Comparison of ENCODE assay signal across 22 cellular contexts in the genomic region with DNA sequence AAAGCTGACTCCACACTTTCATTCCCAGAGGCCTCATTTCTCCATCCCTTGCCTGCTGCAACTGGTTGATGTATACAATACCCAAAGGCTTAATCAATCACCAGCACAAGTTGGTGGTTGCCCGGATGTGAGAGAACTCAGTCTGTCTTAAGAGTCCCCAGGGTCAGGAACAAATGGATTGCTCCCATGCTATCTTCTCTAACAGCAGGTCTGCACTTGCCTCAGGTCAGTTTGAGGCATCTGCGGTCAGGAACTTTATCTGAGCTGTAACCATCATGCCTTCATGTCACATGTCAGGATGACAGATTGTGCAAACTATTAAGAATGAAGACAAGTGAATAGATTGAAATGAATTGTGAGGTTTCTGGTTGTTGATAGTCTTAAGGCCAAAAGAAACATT. TPM values are rescaled to one million over a fixed set of nuclear protein-coding genes. Genes with fewer than 3 reads are reported as not detected.
"Had no signal": no experiment of that assay in that cellular context is flagged by ENCODE, and none has a peak within 500 bp of the region (broad histone marks: within the 10 kb centered on the region; RNA-seq: fewer than 3 reads in every experiment).

No MANE protein-coding gene starts in this region.

- H3K27ac Mint-ChIP-seq: activated CD8-positive, alpha-beta memory T cell treated with anti-CD3 and anti-CD28 coated beads, Interleukin-2, amount 10 ng/mL, durations not matched to agents 7 days and 5 days; activated naive CD4-positive, alpha-beta T cell treated with anti-CD3 and anti-CD28 coated beads, Interleukin-2, amount 50 U/mL, for 24 hours; activated T-cell treated with anti-CD3 and anti-CD28 coated beads, Interleukin-2, amount 50 U/mL, for 24 hours; dendritic cell treated with granulocyte-macrophage colony-stimulating factor and Interleukin-4, amounts not matched to agents 40 ng/mL and 50 ng/mL, for 4 days; endodermal cell; naive B cell had no signal

- DNase-seq: activated CD4-positive, alpha-beta T cell treated with anti-CD3 and anti-CD28 coated beads, Interleukin-2, amount 50 U/mL, for 4 hours; activated CD4-positive, CD25-positive, alpha-beta regulatory T cell treated with anti-CD3 and anti-CD28 coated beads, Interleukin-2, amount 50 U/mL, for 72 hours; activated CD8-positive, alpha-beta memory T cell treated with anti-CD3 and anti-CD28 coated beads, Interleukin-2, amount 10 ng/mL, durations not matched to agents 7 days and 5 days; activated effector memory CD4-positive, alpha-beta T cell treated with Interleukin-2 at 50 U/mL for 16 hours; activated T-cell treated with anti-CD3 and anti-CD28 coated beads, Interleukin-2, amount 50 U/mL, for 24 hours; endodermal cell; hypothalamus; left cardiac atrium; naive B cell; nucleus accumbens; right lobe of liver; stimulated activated CD4-positive, alpha-beta T cell treated with anti-CD3 and anti-CD28 coated beads, Interleukin-2, amount 100 ng/mL, for 24 hours; stimulated activated naive CD4-positive, alpha-beta T cell treated with Interleukin-2 at 50 U/mL for 16 hours had no signal

- H3K27me3 Mint-ChIP-seq: activated CD8-positive, alpha-beta memory T cell treated with anti-CD3 and anti-CD28 coated beads, Interleukin-2, amount 10 ng/mL, durations not matched to agents 7 days and 5 days; activated naive CD4-positive, alpha-beta T cell treated with anti-CD3 and anti-CD28 coated beads, Interleukin-2, amount 50 U/mL, for 24 hours; activated T-cell treated with anti-CD3 and anti-CD28 coated beads, Interleukin-2, amount 50 U/mL, for 24 hours; central memory CD8-positive, alpha-beta T cell; dendritic cell treated with granulocyte-macrophage colony-stimulating factor and Interleukin-4, amounts not matched to agents 40 ng/mL and 50 ng/mL, for 4 days had no signal

- H3K9me3 ChIP-seq: prostate gland, right lobe of liver had no signal

- H3K27ac ChIP-seq: prostate gland, right lobe of liver had no signal

- H3K9me3 Mint-ChIP-seq: activated naive CD4-positive, alpha-beta T cell treated with anti-CD3 and anti-CD28 coated beads, Interleukin-2, amount 50 U/mL, for 24 hours; activated T-cell treated with anti-CD3 and anti-CD28 coated beads, Interleukin-2, amount 50 U/mL, for 24 hours; central memory CD8-positive, alpha-beta T cell; dendritic cell treated with granulocyte-macrophage colony-stimulating factor and Interleukin-4, amounts not matched to agents 40 ng/mL and 50 ng/mL, for 4 days; endodermal cell; naive B cell had no signal

- H3K36me3 Mint-ChIP-seq: activated CD8-positive, alpha-beta memory T cell treated with anti-CD3 and anti-CD28 coated beads, Interleukin-2, amount 10 ng/mL, durations not matched to agents 7 days and 5 days; activated naive CD4-positive, alpha-beta T cell treated with anti-CD3 and anti-CD28 coated beads, Interleukin-2, amount 50 U/mL, for 24 hours had no signal

- H3K4me3 ChIP-seq: lung, prostate gland, right lobe of liver had no signal

- H3K36me3 ChIP-seq: prostate gland, right lobe of liver had no signal

- H3K4me3 Mint-ChIP-seq: activated CD8-positive, alpha-beta memory T cell treated with anti-CD3 and anti-CD28 coated beads, Interleukin-2, amount 10 ng/mL, durations not matched to agents 7 days and 5 days; activated naive CD4-positive, alpha-beta T cell treated with anti-CD3 and anti-CD28 coated beads, Interleukin-2, amount 50 U/mL, for 24 hours; activated T-cell treated with anti-CD3 and anti-CD28 coated beads, Interleukin-2, amount 50 U/mL, for 24 hours; central memory CD8-positive, alpha-beta T cell; dendritic cell treated with granulocyte-macrophage colony-stimulating factor and Interleukin-4, amounts not matched to agents 40 ng/mL and 50 ng/mL, for 4 days; endodermal cell; naive B cell had no signal

- ATAC-seq: activated CD8-positive, alpha-beta memory T cell treated with anti-CD3 and anti-CD28 coated beads, Interleukin-2, amount 10 ng/mL, durations not matched to agents 7 days and 5 days; left cardiac atrium; right lobe of liver had no signal

- H3K4me1 Mint-ChIP-seq: central memory CD8-positive, alpha-beta T cell had no signal

- FAIRE-seq: TTC549 had no signal

RNA-seq across cellular contexts. Expression of gene BFSP2, which starts 56.1 kb away (rescaled TPM):
- total RNA-seq: endodermal cell, glomerular endothelial cell, left cardiac atrium, lung, prostate gland, right lobe of liver, ureter had no signal
- polyA plus RNA-seq: esophagus had no signal
